25 cellular contexts compared by ENCODE assay signal in genomic region chr1:206080421-206080820, GRCh38. TPM values are rescaled to one million over a fixed set of nuclear protein-coding genes. Genes with fewer than 3 reads are reported as not detected.
DNase-seq lines count a peak whose midpoint lies in the region; ATAC-seq and TF ChIP-seq lines count a peak whose summit lies in the region.
"Had no signal": no experiment of that assay in that cellular context is flagged by ENCODE, and none has a peak within 500 bp of the region (broad histone marks: within the 10 kb centered on the region; RNA-seq: fewer than 3 reads in every experiment).

No MANE protein-coding gene starts in this region.

- TF ChIP-seq CTCF in NB4 (IDR thresholded peaks at IDR 0.05; ENCODE audit: low read depth, low read length) (no peak), osteocyte (IDR thresholded peaks at IDR 0.05) (no peak)

- no peaks in the 10 kb centered on the region for H3K9me3 ChIP-seq in BLaER1 treated with 17β-estradiol and CSF1 and Interleukin-3, amounts not matched to agents 10 nM and 100 nM (replicated peaks in 1 of 11)
- H3K9me3 ChIP-seq: esophagus squamous epithelium, transverse colon had no signal

- H3K36me3 ChIP-seq in BLaER1 treated with 17β-estradiol and CSF1 and Interleukin-3, amounts not matched to agents 10 nM and 100 nM = no peaks in the 10 kb centered on the region
- H3K36me3 ChIP-seq: esophagus squamous epithelium, transverse colon had no signal

- peak overlapping the region; percentile 22 to 81 (median 68); a peak in 21 of 22 replicates for H3K4me2 ChIP-seq in BLaER1 treated with 17β-estradiol and CSF1 and Interleukin-3, amounts not matched to agents 10 nM and 100 nM

- peaks cover 13% of the 10 kb centered on the region for H3K4me1 Mint-ChIP-seq in activated naive CD8-positive, alpha-beta T cell treated with anti-CD3 and anti-CD28 coated beads, Interleukin-2, amount 10 ng/mL, durations not matched to agents 7 days and 5 days
- H3K4me1 Mint-ChIP-seq in osteocyte (ENCODE audit: unreplicated experiment) = no peaks in the 10 kb centered on the region

- H3K27ac Mint-ChIP-seq in activated naive CD8-positive, alpha-beta T cell treated with anti-CD3 and anti-CD28 coated beads, Interleukin-2, amount 10 ng/mL, durations not matched to agents 7 days and 5 days = no peak overlapping the region
- H3K27ac Mint-ChIP-seq in osteocyte (ENCODE audit: unreplicated experiment) = no peak overlapping the region
- H3K27ac Mint-ChIP-seq: activated CD4-positive, alpha-beta memory T cell treated with anti-CD3 and anti-CD28 coated beads for 36 hours; activated naive CD4-positive, alpha-beta T cell treated with anti-CD3 and anti-CD28 coated beads for 36 hours; activated T-cell treated with anti-CD3 and anti-CD28 coated beads, Interleukin-2, amount 50 U/mL, for 24 hours; stimulated activated naive CD8-positive, alpha-beta T cell treated with anti-CD3 and anti-CD28 coated beads, Interleukin-15, amount 100 ng/mL, for 72 hours had no signal

- peaks cover 54 to 100% (median 73%) of the 10 kb centered on the region in 10 experiments for H3K4me1 ChIP-seq in BLaER1 treated with 17β-estradiol and CSF1 and Interleukin-3, amounts not matched to agents 10 nM and 100 nM
- H3K4me1 ChIP-seq: transverse colon had no signal

- H3K9me3 Mint-ChIP-seq in activated naive CD8-positive, alpha-beta T cell treated with anti-CD3 and anti-CD28 coated beads, Interleukin-2, amount 10 ng/mL, durations not matched to agents 7 days and 5 days = no peaks in the 10 kb centered on the region
- H3K9me3 Mint-ChIP-seq in osteocyte (ENCODE audit: unreplicated experiment) = no peaks in the 10 kb centered on the region
- H3K9me3 Mint-ChIP-seq: activated CD4-positive, alpha-beta memory T cell treated with anti-CD3 and anti-CD28 coated beads for 36 hours; activated naive CD4-positive, alpha-beta T cell treated with anti-CD3 and anti-CD28 coated beads for 36 hours; activated T-cell treated with anti-CD3 and anti-CD28 coated beads, Interleukin-2, amount 50 U/mL, for 24 hours; stimulated activated naive CD8-positive, alpha-beta T cell treated with anti-CD3 and anti-CD28 coated beads, Interleukin-15, amount 100 ng/mL, for 72 hours had no signal

- ATAC-seq in activated naive CD8-positive, alpha-beta T cell treated with anti-CD3 and anti-CD28 coated beads, Interleukin-2, amount 10 ng/mL, durations not matched to agents 7 days and 5 days (ENCODE audit: low read depth) = peak; percentile 52
- ATAC-seq: stimulated activated naive CD8-positive, alpha-beta T cell treated with anti-CD3 and anti-CD28 coated beads, Interleukin-15, amount 100 ng/mL, for 72 hours had no signal

- no peaks in the 10 kb centered on the region for H3K27me3 ChIP-seq in BLaER1 treated with 17β-estradiol and CSF1 and Interleukin-3, amounts not matched to agents 10 nM and 100 nM
- H3K27me3 ChIP-seq: transverse colon had no signal

- POLR2A ChIA-PET in activated naive CD8-positive, alpha-beta T cell treated with anti-CD3 and anti-CD28 coated beads, Interleukin-2, amount 10 ng/mL, durations not matched to agents 7 days and 5 days (lab: Charles Lee) = no interaction called here

- H3K27ac ChIP-seq in BLaER1 treated with 17β-estradiol and CSF1 and Interleukin-3, amounts not matched to agents 10 nM and 100 nM = peak overlapping the region in 6 of 11 experiments; percentile 26 to 83 (median 35); a peak in 9 of 22 replicates
- H3K27ac ChIP-seq: esophagus squamous epithelium, transverse colon had no signal

- H3K36me3 Mint-ChIP-seq in activated naive CD8-positive, alpha-beta T cell treated with anti-CD3 and anti-CD28 coated beads, Interleukin-2, amount 10 ng/mL, durations not matched to agents 7 days and 5 days = no peaks in the 10 kb centered on the region
- no peaks in the 10 kb centered on the region for H3K36me3 Mint-ChIP-seq in osteocyte (ENCODE audit: unreplicated experiment)
- H3K36me3 Mint-ChIP-seq: activated CD4-positive, alpha-beta memory T cell treated with anti-CD3 and anti-CD28 coated beads for 36 hours had no signal

- peak; percentile 70 for DNase-seq in CMK (ENCODE audit: low read depth)
- DNase-seq in NB4 (ENCODE audit: low read depth) = peak; percentile 93
- DNase-seq in activated naive CD8-positive, alpha-beta T cell treated with anti-CD3 and anti-CD28 coated beads, Interleukin-2, amount 10 ng/mL, durations not matched to agents 7 days and 5 days = no peak
- no peak for DNase-seq in NCI-H748 treated with DMSO at 0.1 percent for 48 hours (lab: John Stamatoyannopoulos, UW)
- no peak for DNase-seq in hippocampal formation (lab: John Stamatoyannopoulos, UW)
- DNase-seq in osteocyte (ENCODE audit: extremely low spot score, unreplicated experiment) = no peak
- DNase-seq: activated CD4-positive, alpha-beta memory T cell treated with anti-CD3 and anti-CD28 coated beads for 36 hours; activated naive CD4-positive, alpha-beta T cell treated with anti-CD3 and anti-CD28 coated beads for 36 hours; activated T-cell treated with anti-CD3 and anti-CD28 coated beads, Interleukin-2, amount 50 U/mL, for 24 hours; cerebellar nuclear complex; effector CD4-positive, alpha-beta T cell; esophagus squamous epithelium; mammary epithelial cell; NCI-H1092 treated with DMSO at 0.1 percent for 48 hours; NCI-H2029 treated with DMSO at 0.1 percent for 48 hours; NCI-H446 treated with DMSO at 0.1 percent for 48 hours; occipital lobe; retina; stimulated activated CD4-positive, alpha-beta T cell treated with anti-CD3 and anti-CD28 coated beads, Interleukin-4, amount 100 ng/mL, for 24 hours; stimulated activated naive CD8-positive, alpha-beta T cell treated with anti-CD3 and anti-CD28 coated beads, Interleukin-15, amount 100 ng/mL, for 72 hours; transverse colon had no signal

- H3K27me3 Mint-ChIP-seq in activated naive CD8-positive, alpha-beta T cell treated with anti-CD3 and anti-CD28 coated beads, Interleukin-2, amount 10 ng/mL, durations not matched to agents 7 days and 5 days = peaks cover 22% of the 10 kb centered on the region
- H3K27me3 Mint-ChIP-seq in osteocyte (ENCODE audit: unreplicated experiment) = peaks cover 46% of the 10 kb centered on the region
- H3K27me3 Mint-ChIP-seq: activated CD4-positive, alpha-beta memory T cell treated with anti-CD3 and anti-CD28 coated beads for 36 hours; activated T-cell treated with anti-CD3 and anti-CD28 coated beads, Interleukin-2, amount 50 U/mL, for 24 hours had no signal

- H3K4me3 Mint-ChIP-seq in activated naive CD8-positive, alpha-beta T cell treated with anti-CD3 and anti-CD28 coated beads, Interleukin-2, amount 10 ng/mL, durations not matched to agents 7 days and 5 days = peak overlapping the region; percentile 13
- H3K4me3 Mint-ChIP-seq in osteocyte (ENCODE audit: unreplicated experiment) = no peak overlapping the region
- H3K4me3 Mint-ChIP-seq: activated CD4-positive, alpha-beta memory T cell treated with anti-CD3 and anti-CD28 coated beads for 36 hours; activated naive CD4-positive, alpha-beta T cell treated with anti-CD3 and anti-CD28 coated beads for 36 hours; activated T-cell treated with anti-CD3 and anti-CD28 coated beads, Interleukin-2, amount 50 U/mL, for 24 hours had no signal

- peak overlapping the region in 2 of 11 experiments; percentile 1 to 22; a peak in 3 of 22 replicates for H3K9ac ChIP-seq in BLaER1 treated with 17β-estradiol and CSF1 and Interleukin-3, amounts not matched to agents 10 nM and 100 nM

- TF ChIP-seq POLR2A in NB4 (IDR thresholded peaks at IDR 0.05; ENCODE audit: extremely low read depth, insufficient read length) = no peak

- H4K20me1 ChIP-seq in BLaER1 treated with 17β-estradiol and CSF1 and Interleukin-3, amounts not matched to agents 10 nM and 100 nM = no peaks in the 10 kb centered on the region

- H3K4me3 ChIP-seq in BLaER1 treated with 17β-estradiol and CSF1 and Interleukin-3, amounts not matched to agents 10 nM and 100 nM = no peak overlapping the region
- H3K4me3 ChIP-seq in NB4 (ENCODE audit: low read depth, low read length) = peak overlapping the region; percentile 14
- H3K4me3 ChIP-seq: esophagus squamous epithelium, transverse colon had no signal

RNA-seq across cellular contexts. Expression of gene RHEX, which starts 27.4 kb away (rescaled TPM):
- total RNA-seq in activated naive CD8-positive, alpha-beta T cell treated with anti-CD3 and anti-CD28 coated beads, Interleukin-2, amount 10 ng/mL, durations not matched to agents 7 days and 5 days = not detected
- not detected in 2 replicates for total RNA-seq in osteocyte
- total RNA-seq: activated CD4-positive, alpha-beta memory T cell treated with anti-CD3 and anti-CD28 coated beads for 36 hours; activated naive CD4-positive, alpha-beta T cell treated with anti-CD3 and anti-CD28 coated beads for 36 hours; astrocyte; mammary epithelial cell; myocyte; occipital lobe had no signal

RNA-seq across cellular contexts. Expression of gene AVPR1B, which starts 36.8 kb away (rescaled TPM):
- total RNA-seq in activated naive CD8-positive, alpha-beta T cell treated with anti-CD3 and anti-CD28 coated beads, Interleukin-2, amount 10 ng/mL, durations not matched to agents 7 days and 5 days = not detected
- total RNA-seq in osteocyte = not detected in 2 replicates
- total RNA-seq: activated CD4-positive, alpha-beta memory T cell treated with anti-CD3 and anti-CD28 coated beads for 36 hours; activated naive CD4-positive, alpha-beta T cell treated with anti-CD3 and anti-CD28 coated beads for 36 hours; astrocyte; esophagus squamous epithelium; kidney epithelial cell; mammary epithelial cell; myocyte; occipital lobe had no signal

RNA-seq across cellular contexts. Expression of gene CTSE, which starts 56.7 kb away (rescaled TPM):
- total RNA-seq in activated naive CD8-positive, alpha-beta T cell treated with anti-CD3 and anti-CD28 coated beads, Interleukin-2, amount 10 ng/mL, durations not matched to agents 7 days and 5 days = not detected
- total RNA-seq in osteocyte = not detected in 2 replicates
- total RNA-seq: activated CD4-positive, alpha-beta memory T cell treated with anti-CD3 and anti-CD28 coated beads for 36 hours; activated naive CD4-positive, alpha-beta T cell treated with anti-CD3 and anti-CD28 coated beads for 36 hours; astrocyte; kidney epithelial cell; myocyte; occipital lobe had no signal

Comparison
In these comparisons a context has a peak if more than half of its experiments do, and no peak if none do; other contexts are left out.
1. DNase-seq: peak in CMK (single experiment) and NB4 (single experiment); none in activated naive CD8-positive, alpha-beta T cell treated with anti-CD3 and anti-CD28 coated beads, Interleukin-2, amount 10 ng/mL, durations not matched to agents 7 days and 5 days (single experiment), NCI-H748 treated with DMSO at 0.1 percent for 48 hours (single experiment), hippocampal formation (0 of 2) and osteocyte (single experiment).